In the genomic region with DNA sequence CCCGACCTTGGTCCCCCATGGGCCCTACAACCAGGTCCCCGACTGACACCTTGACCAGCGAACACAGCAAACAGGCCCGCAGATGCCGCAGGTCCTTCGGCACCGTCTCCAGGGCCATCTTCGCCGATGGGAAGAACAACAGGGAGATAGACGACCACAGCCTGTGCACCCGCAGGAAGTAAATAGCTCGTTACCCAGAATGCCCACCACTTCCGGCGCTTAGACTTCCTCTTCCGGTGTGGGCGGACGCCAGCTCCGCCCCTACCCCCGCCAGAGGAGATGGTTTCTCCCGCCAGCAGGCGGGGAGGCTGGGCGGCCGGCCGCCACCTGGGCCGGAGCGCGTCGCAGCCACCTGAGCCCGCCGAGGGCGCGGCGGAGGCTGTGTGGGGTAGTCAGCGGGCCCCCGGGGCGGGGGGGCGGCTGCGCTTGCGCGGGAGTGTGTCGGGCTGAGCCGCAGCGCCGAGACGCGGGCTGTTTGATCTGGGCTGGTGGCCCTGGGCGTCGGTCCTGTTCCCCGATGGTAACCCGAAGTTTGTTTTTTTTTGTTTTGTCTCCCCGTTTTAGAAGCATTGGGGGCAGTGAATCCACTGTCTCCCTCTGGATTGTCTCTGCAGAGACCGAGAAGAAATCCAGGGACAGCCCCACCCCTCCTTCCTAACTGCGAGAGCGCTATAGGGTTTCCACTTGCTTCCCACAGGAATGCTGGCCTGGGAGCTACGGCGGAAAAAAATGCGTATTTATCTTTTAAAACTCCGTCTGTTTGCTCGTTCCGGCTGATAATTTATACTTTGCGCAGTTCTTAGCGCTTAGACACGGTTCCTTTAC, we compare ENCODE assay signal across 8 cellular contexts. TPM values are rescaled to one million over a fixed set of nuclear protein-coding genes. Genes with fewer than 3 reads are reported as not detected.
DNase-seq lines count a peak whose midpoint lies in the region; ATAC-seq and TF ChIP-seq lines count a peak whose summit lies in the region.

A gene (minus strand): TSS at position 184 of the 825 bp plus-strand sequence. CDS start 66 bp downstream, at position 118.

- TF ChIP-seq CTCF in GM10248 (IDR thresholded peaks at IDR 0.05; ENCODE audit: control extremely low read depth, extremely low read depth, low read depth, missing control alignments) (no peak), suprapubic skin (IDR thresholded peaks at IDR 0.05) (no peak)

- peaks cover 55% of the 10 kb centered on the region for H3K4me1 Mint-ChIP-seq in activated naive CD4-positive, alpha-beta T cell treated with anti-CD3 and anti-CD28 coated beads, Interleukin-2, amount 50 U/mL, for 24 hours

- peak; percentile 55 to 91 for TF ChIP-seq POLR2A in suprapubic skin (IDR thresholded peaks at IDR 0.05)

- no peaks in the 10 kb centered on the region for H3K27me3 Mint-ChIP-seq in activated naive CD4-positive, alpha-beta T cell treated with anti-CD3 and anti-CD28 coated beads, Interleukin-2, amount 50 U/mL, for 24 hours

- H3K36me3 ChIP-seq in SK-N-MC (ENCODE audit: insufficient read depth, low read length) (peaks cover 33% of the 10 kb centered on the region), suprapubic skin (peaks cover 33% of the 10 kb centered on the region)

- H3K4me3 ChIP-seq in SK-N-MC (peak within 1 kb of the TSS; percentile 93), suprapubic skin (peak within 1 kb of the TSS; percentile 95)

- WGBS in suprapubic skin: under 1% methylated on average over 62 of the region's 63 CpGs

- H3K27me3 ChIP-seq in suprapubic skin: no peaks in the 10 kb centered on the region

- peak within 1 kb of the TSS; percentile 100 for H3K4me3 Mint-ChIP-seq in activated naive CD4-positive, alpha-beta T cell treated with anti-CD3 and anti-CD28 coated beads, Interleukin-2, amount 50 U/mL, for 24 hours

- DNase-seq in GM10248 (ENCODE audit: extremely low spot score) (peak; percentile 94), NAMALWA (ENCODE audit: low spot score) (peak; percentile 97), SK-N-MC (ENCODE audit: low read depth, low spot score) (peak; percentile 67), germinal center (ENCODE audit: low spot score) (peak; percentile 94), nucleus accumbens (lab: John Stamatoyannopoulos, UW) (peak in 54 of 56 donors; percentile 42 to 91 (median 83)), suprapubic skin (ENCODE audit: low spot score in 2 of 2) (peak; percentile 93 to 94)

- H3K9me3 ChIP-seq in SK-N-MC (ENCODE audit: low read depth, low read length): no peaks in the 10 kb centered on the region
- no peaks in the 10 kb centered on the region for H3K9me3 ChIP-seq in suprapubic skin

- peak within 1 kb of the TSS; percentile 99 for H3K27ac Mint-ChIP-seq in activated naive CD4-positive, alpha-beta T cell treated with anti-CD3 and anti-CD28 coated beads, Interleukin-2, amount 50 U/mL, for 24 hours

- no peaks in the 10 kb centered on the region for H3K9me3 Mint-ChIP-seq in activated naive CD4-positive, alpha-beta T cell treated with anti-CD3 and anti-CD28 coated beads, Interleukin-2, amount 50 U/mL, for 24 hours

- H3K9ac ChIP-seq in SK-N-MC (ENCODE audit: insufficient read length): peak within 1 kb of the TSS; percentile 98

- POLR2A ChIA-PET in GM10248 (lab: Yijun Ruan, JAX): interaction anchor here (0.6 to 2.9 kb wide), 9 partner anchors 8 to 803 kb away, joined by 3 to 36 read pairs (median 5); a partner anchor contains a TSS

- H3K27ac ChIP-seq in SK-N-MC (peak within 1 kb of the TSS; percentile 67; the same call in 1 of the 2 replicates), suprapubic skin (peak within 1 kb of the TSS; percentile 96)

- CTCF ChIA-PET in GM10248 (lab: Yijun Ruan, JAX): interaction anchor here (0.7 to 6.2 kb wide), 13 partner anchors 9 to 65 kb away, joined by 3 to 41 read pairs (median 5); a partner anchor contains a TSS

- peaks cover 20% of the 10 kb centered on the region for H3K36me3 Mint-ChIP-seq in activated naive CD4-positive, alpha-beta T cell treated with anti-CD3 and anti-CD28 coated beads, Interleukin-2, amount 50 U/mL, for 24 hours

- TF ChIP-seq EP300 in suprapubic skin (IDR thresholded peaks at IDR 0.05): no peak

- H3K4me1 ChIP-seq in suprapubic skin: peaks cover 23% of the 10 kb centered on the region

- peak; percentile 88 for ATAC-seq in HG02571 (IDR thresholded peaks at IDR 0.05; ENCODE audit: unreplicated experiment)

RNA-seq across cellular contexts. Expression of the gene that starts here (rescaled TPM):
- total RNA-seq in suprapubic skin: 10 to 100 TPM; 33.8 to 48.3 (median 40.3) TPM

Comparison
In these comparisons a context has a peak if more than half of its experiments do, and no peak if none do; other contexts are left out.
1. Peak in every context shown above with its lines: DNase-seq, ATAC-seq, H3K4me3 ChIP-seq and H3K27ac ChIP-seq.